In genomic region chr22:36252754-36253522, GRCh38 we compare ENCODE assay signal across 8 cellular contexts. TPM values are rescaled to one million over a fixed set of nuclear protein-coding genes. Genes with fewer than 3 reads are reported as not detected.
DNase-seq lines count a peak whose midpoint lies in the region; ATAC-seq and TF ChIP-seq lines count a peak whose summit lies in the region.

A gene with protein sequence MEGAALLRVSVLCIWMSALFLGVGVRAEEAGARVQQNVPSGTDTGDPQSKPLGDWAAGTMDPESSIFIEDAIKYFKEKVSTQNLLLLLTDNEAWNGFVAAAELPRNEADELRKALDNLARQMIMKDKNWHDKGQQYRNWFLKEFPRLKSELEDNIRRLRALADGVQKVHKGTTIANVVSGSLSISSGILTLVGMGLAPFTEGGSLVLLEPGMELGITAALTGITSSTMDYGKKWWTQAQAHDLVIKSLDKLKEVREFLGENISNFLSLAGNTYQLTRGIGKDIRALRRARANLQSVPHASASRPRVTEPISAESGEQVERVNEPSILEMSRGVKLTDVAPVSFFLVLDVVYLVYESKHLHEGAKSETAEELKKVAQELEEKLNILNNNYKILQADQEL (plus strand): TSS chr22:36253133. CDS start chr22:36254956, 1,823 bp downstream.

- H3K27me3 Mint-ChIP-seq in CD14-positive monocyte (ENCODE audit: low read depth in 3 of 3), result peaks cover 0 to 3% (median 0%) of the 10 kb centered on the region in 3 donors

- H3K4me3 ChIP-seq in cardiac fibroblast (replicated peaks in 1 of 2; ENCODE audit: low read depth in 2 of 2, low read length in 2 of 2) (peak within 1 kb of the TSS in 1 of 2 donors; percentile 51), lower lobe of right lung (peak within 1 kb of the TSS; percentile 64)

- peak; percentile 74 for ATAC-seq in GM21528 (IDR thresholded peaks at IDR 0.05; ENCODE audit: low FRiP score, unreplicated experiment)
- ATAC-seq in lower lobe of right lung, result peak; percentile 84 to 94
- ATAC-seq in GM19467 (IDR thresholded peaks at IDR 0.05; ENCODE audit: unreplicated experiment), result no peak

- peaks cover 43% of the 10 kb centered on the region for H3K4me1 ChIP-seq in lower lobe of right lung

- peaks cover 12% of the 10 kb centered on the region for H3K36me3 ChIP-seq in lower lobe of right lung

- peaks cover 0 to 9% (median 0%) of the 10 kb centered on the region in 7 donors for H3K9me3 Mint-ChIP-seq in CD14-positive monocyte

- no peaks in the 10 kb centered on the region for H3K27me3 ChIP-seq in lower lobe of right lung (ENCODE audit: low read depth)

- DNase-seq in CD14-positive monocyte (ENCODE audit: low spot score), result no peak
- DNase-seq in SW480 (ENCODE audit: low spot score), result peak; percentile 45
- peak; percentile 39 to 69 for DNase-seq in cardiac fibroblast (ENCODE audit: low read depth in 2 of 2)
- no peak for DNase-seq in lower lobe of right lung
- no peak for DNase-seq in T1000 (lab: John Stamatoyannopoulos, UW)

- H3K27ac Mint-ChIP-seq in CD14-positive monocyte, result peak within 1 kb of the TSS; percentile 86 to 94 (median 91)

- peaks cover 18 to 20% of the 10 kb centered on the region in 2 donors for H3K36me3 Mint-ChIP-seq in CD14-positive monocyte

- no peaks in the 10 kb centered on the region for H3K9me3 ChIP-seq in lower lobe of right lung

- intact Hi-C loops in CD14-positive monocyte (cut with micrococcal nuclease), result no loop called here
- intact Hi-C loops in lower lobe of right lung (cut with DNase I), result no loop called here

- peak within 1 kb of the TSS; percentile 80 for H3K27ac ChIP-seq in lower lobe of right lung

- H3K4me1 Mint-ChIP-seq in CD14-positive monocyte, result peaks cover 31% of the 10 kb centered on the region

- peak within 1 kb of the TSS; percentile 91 to 96 for H3K4me3 Mint-ChIP-seq in CD14-positive monocyte

- no peak for TF ChIP-seq CTCF in CD14-positive monocyte (IDR thresholded peaks at IDR 0.05)
- TF ChIP-seq CTCF in cardiac fibroblast (IDR thresholded peaks at IDR 0.05; ENCODE audit: low read depth, low read length), result no peak
- TF ChIP-seq CTCF in lower lobe of right lung (IDR thresholded peaks at IDR 0.05), result no peak
- TF ChIP-seq CTCF in subcutaneous adipose tissue (IDR thresholded peaks at IDR 0.05; ENCODE audit: low read depth), result no peak

RNA-seq across cellular contexts. Expression of the gene that starts here (rescaled TPM):
- 1 to 10 TPM; 3.4 to 6.1 TPM for polyA plus RNA-seq in CD14-positive monocyte
- 85.8 TPM for total RNA-seq in lower lobe of right lung
- total RNA-seq in subcutaneous adipose tissue, result 10 to 100 TPM in 3 of 4 donors, 1 to 10 TPM in 1; 7.5 to 53.5 (median 18.9) TPM

Comparison
In these comparisons a context has a peak if more than half of its experiments do, and no peak if none do; other contexts are left out.
1. DNase-seq: peak in SW480 (single experiment) and cardiac fibroblast (2 of 2); none in CD14-positive monocyte (single experiment), lower lobe of right lung (single experiment) and T1000 (single experiment).